ENCODE assay signal across 1 cellular context in genomic region chr7:130912910-130913720, GRCh38.
TF ChIP-seq lines count a peak whose summit lies in the region.

No MANE protein-coding gene starts in this region.

TF ChIP-seq in H1, 55 proteins besides CTCF, POLR2A, EP300 and RAD21 (continued from another document):
- TF ChIP-seq RNF2 (IDR thresholded peaks at IDR 0.05; ENCODE audit: borderline replicate concordance, low read depth, low read length, missing control alignments, poor library complexity, severe bottlenecking) (no peak), TCF12 (IDR thresholded peaks at IDR 0.05; ENCODE audit: low read depth, low read length) (no peak), POLR2AphosphoS5 (IDR thresholded peaks at IDR 0.05; ENCODE audit: low read depth, low read length) (no peak), SIRT6 (IDR thresholded peaks at IDR 0.05; ENCODE audit: low read length) (no peak), ATF3 (IDR thresholded peaks at IDR 0.05; ENCODE audit: insufficient read depth, low read depth, low read length) (no peak)
